ENCODE assay signal across 11 cellular contexts in the genomic region with DNA sequence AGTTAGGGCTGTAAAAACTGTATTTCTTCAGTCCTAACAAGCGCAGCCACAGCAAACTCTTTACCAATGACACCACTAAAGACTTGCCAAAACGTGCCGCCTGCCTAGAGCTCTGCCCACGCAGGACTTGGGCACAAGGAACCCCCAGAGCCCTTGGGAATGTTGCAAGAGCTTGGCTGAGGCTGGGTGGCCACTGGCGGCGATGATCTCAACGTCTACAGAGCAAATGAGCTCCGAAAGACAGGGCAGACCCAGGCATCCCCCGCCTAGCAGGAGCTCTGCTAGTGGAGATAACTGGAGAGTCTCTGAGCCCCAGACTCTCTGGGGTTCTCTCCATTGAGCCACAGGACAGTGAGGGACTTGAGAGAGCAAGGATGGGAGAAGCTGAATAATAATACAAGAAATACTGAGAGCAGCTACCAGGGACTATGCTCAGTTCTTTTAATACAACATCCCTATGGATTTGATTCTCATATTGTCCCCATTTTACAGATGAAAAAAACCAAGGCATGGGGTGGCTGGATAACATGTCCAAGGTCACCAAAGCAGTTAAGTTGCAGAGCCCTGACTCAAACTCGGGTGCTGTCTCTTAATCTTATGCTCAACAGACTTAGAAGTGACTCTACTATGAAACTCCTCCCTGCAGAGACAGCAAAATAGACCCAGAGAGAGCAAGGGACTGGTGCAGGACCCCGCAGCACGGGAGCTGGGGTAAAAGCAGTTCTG. TPM values are rescaled to one million over a fixed set of nuclear protein-coding genes. Genes with fewer than 3 reads are reported as not detected.
A peak's percentile ranks its signal among the peaks of the same experiment; 100 is the strongest.
DNase-seq lines count a peak whose midpoint lies in the region; ATAC-seq, FAIRE-seq and TF ChIP-seq lines count a peak whose summit lies in the region.
"Had no signal": no experiment of that assay in that cellular context is flagged by ENCODE, and none has a peak within 500 bp of the region (broad histone marks: within the 10 kb centered on the region; RNA-seq: fewer than 3 reads in every experiment).

No MANE protein-coding gene starts in this region.

- peak; percentile 43 for DNase-seq in HT1080 (ENCODE audit: low read depth)
- peak; percentile 70 for DNase-seq in astrocyte (ENCODE audit: low read depth)
- DNase-seq in foreskin keratinocyte: peak in 1 of 2 donors; percentile 58
- DNase-seq in superior temporal gyrus (ENCODE audit: extremely low spot score): peak; percentile 5
- no peak for DNase-seq in effector memory CD4-positive, alpha-beta T cell
- DNase-seq in GM12891 (ENCODE audit: insufficient read length, low spot score): no peak
- DNase-seq in WTC11 (ENCODE audit: low spot score): no peak
- DNase-seq: NCI-H1694 treated with DMSO at 0.1 percent for 48 hours had no signal

- H3K4me3 ChIP-seq in astrocyte (ENCODE audit: insufficient read depth, low read depth, low read length): no peak overlapping the region
- no peak overlapping the region for H3K4me3 ChIP-seq in effector memory CD4-positive, alpha-beta T cell (ENCODE audit: insufficient read depth, low read depth, low read length, poor library complexity, severe bottlenecking)

- H3K27me3 ChIP-seq in astrocyte (ENCODE audit: insufficient read depth, low read length) (no peaks in the 10 kb centered on the region), foreskin keratinocyte (no peaks in the 10 kb centered on the region)
- H3K27me3 ChIP-seq in effector memory CD4-positive, alpha-beta T cell (replicated peaks; ENCODE audit: control insufficient read depth, insufficient read depth, low read length, poor library complexity, severe bottlenecking): no peaks in the 10 kb centered on the region

- ATAC-seq in foreskin keratinocyte (peak; percentile 23), HG03521 (IDR thresholded peaks at IDR 0.05; ENCODE audit: unreplicated experiment) (no peak), WTC11 (no peak)

- POLR2A ChIA-PET in WTC11 (lab: Charles Lee): interaction anchor here (0.8 kb wide), 1 partner anchor 10 kb away, joined by 3 read pairs; no protein-coding TSS in a partner anchor

- no peak for TF ChIP-seq POLR2A in GM12891 (IDR thresholded peaks at IDR 0.05; ENCODE audit: low read depth, low read length)

- H3K4me1 Mint-ChIP-seq in astrocyte (ENCODE audit: low read depth, unreplicated experiment) (peaks cover 79% of the 10 kb centered on the region), WTC11 (peaks cover 51% of the 10 kb centered on the region)
- H3K4me1 Mint-ChIP-seq: central memory CD8-positive, alpha-beta T cell; memory B cell had no signal

- H3K27ac Mint-ChIP-seq in astrocyte (ENCODE audit: unreplicated experiment) (peak overlapping the region; percentile 100), WTC11 (no peak overlapping the region)
- H3K27ac Mint-ChIP-seq: memory B cell had no signal

- FAIRE-seq in astrocyte (lab: Jason Lieb, UNC): no peak
- no peak for FAIRE-seq in GM12891 (lab: Jason Lieb, UNC)

- peak overlapping the region; percentile 68 for H3K9ac ChIP-seq in astrocyte (ENCODE audit: low read length)

- H3K79me2 ChIP-seq in astrocyte (ENCODE audit: insufficient read depth, low read length): peaks cover 99% of the 10 kb centered on the region

- H3K27me3 Mint-ChIP-seq in astrocyte (ENCODE audit: low read depth, unreplicated experiment) (no peaks in the 10 kb centered on the region), WTC11 (ENCODE audit: low read depth) (no peaks in the 10 kb centered on the region)

- H3K36me3 ChIP-seq in astrocyte (ENCODE audit: insufficient read depth, low read length): no peaks in the 10 kb centered on the region
- no peaks in the 10 kb centered on the region for H3K36me3 ChIP-seq in effector memory CD4-positive, alpha-beta T cell (ENCODE audit: control insufficient read depth, insufficient read depth, low read length)

- TF ChIP-seq CTCF in astrocyte (IDR thresholded peaks at IDR 0.05; ENCODE audit: insufficient read depth, low read depth, low read length) (no peak), foreskin keratinocyte (conservative IDR thresholded peaks at IDR 0.05) (no peak), WTC11 (IDR thresholded peaks at IDR 0.05) (no peak)

- H2AFZ ChIP-seq in astrocyte (ENCODE audit: low read depth, low read length): no peak overlapping the region

- H3K9me3 ChIP-seq in astrocyte (ENCODE audit: insufficient read depth, low read depth, low read length): no peaks in the 10 kb centered on the region
- no peaks in the 10 kb centered on the region for H3K9me3 ChIP-seq in effector memory CD4-positive, alpha-beta T cell (ENCODE audit: control insufficient read depth, low read length)

- H4K20me1 ChIP-seq in astrocyte (ENCODE audit: insufficient read depth, low read length): peaks cover 73% of the 10 kb centered on the region

- peaks cover 2% of the 10 kb centered on the region for H3K36me3 Mint-ChIP-seq in astrocyte (ENCODE audit: low read depth, unreplicated experiment)
- no peaks in the 10 kb centered on the region for H3K36me3 Mint-ChIP-seq in WTC11
- H3K36me3 Mint-ChIP-seq: memory B cell had no signal

- H3K4me3 Mint-ChIP-seq in astrocyte (ENCODE audit: unreplicated experiment): peak overlapping the region; percentile 70
- no peak overlapping the region for H3K4me3 Mint-ChIP-seq in WTC11
- H3K4me3 Mint-ChIP-seq: central memory CD8-positive, alpha-beta T cell; memory B cell had no signal

- H3K9me3 Mint-ChIP-seq in astrocyte (ENCODE audit: unreplicated experiment) (no peaks in the 10 kb centered on the region), WTC11 (no peaks in the 10 kb centered on the region)
- H3K9me3 Mint-ChIP-seq: central memory CD8-positive, alpha-beta T cell; memory B cell had no signal

- peak overlapping the region; percentile 87 for H3K27ac ChIP-seq in astrocyte (ENCODE audit: low read depth, low read length)
- peak overlapping the region; percentile 4 for H3K27ac ChIP-seq in foreskin keratinocyte
- no peak overlapping the region for H3K27ac ChIP-seq in effector memory CD4-positive, alpha-beta T cell (ENCODE audit: insufficient read depth, low read length, poor library complexity, severe bottlenecking)

- CTCF ChIA-PET in WTC11 (lab: Charles Lee): interaction anchor here (1.4 to 2.8 kb wide), 3 partner anchors 11 to 51 kb away, joined by 4 to 15 read pairs (median 5); no protein-coding TSS in a partner anchor

- peaks cover 48% of the 10 kb centered on the region for H3K4me1 ChIP-seq in astrocyte (ENCODE audit: insufficient read depth, low read length)
- H3K4me1 ChIP-seq in foreskin keratinocyte: peaks cover 40% of the 10 kb centered on the region
- no peaks in the 10 kb centered on the region for H3K4me1 ChIP-seq in effector memory CD4-positive, alpha-beta T cell (ENCODE audit: control insufficient read depth, insufficient read depth, low read length, poor library complexity, severe bottlenecking)

- H3K4me2 ChIP-seq in astrocyte (ENCODE audit: low read length): peak overlapping the region; percentile 61

TF ChIP-seq in GM12891, 5 proteins besides CTCF, POLR2A, EP300 and RAD21:
- TF ChIP-seq POLR2AphosphoS5 (IDR thresholded peaks at IDR 0.05; ENCODE audit: low read depth, low read length) (no peak), SPI1 (IDR thresholded peaks at IDR 0.05; ENCODE audit: low read depth, low read length) (no peak), POU2F2 (IDR thresholded peaks at IDR 0.05; ENCODE audit: low read depth, low read length) (no peak)

TF ChIP-seq in WTC11, 78 proteins besides CTCF, POLR2A, EP300 and RAD21 (continues in another document):
- TF ChIP-seq USF2 (CRISPR knock-in tag; IDR thresholded peaks at IDR 0.05) (no peak), NFATC4 (CRISPR knock-in tag; IDR thresholded peaks at IDR 0.05) (no peak), AR (CRISPR knock-in tag; IDR thresholded peaks at IDR 0.05) (no peak), JUN (CRISPR knock-in tag; IDR thresholded peaks at IDR 0.05) (no peak), EMX1 (CRISPR knock-in tag; IDR thresholded peaks at IDR 0.05) (no peak), NR3C1 (CRISPR knock-in tag; conservative IDR thresholded peaks at IDR 0.05; ENCODE audit: low read depth) (no peak), FOXP1 (CRISPR knock-in tag; IDR thresholded peaks at IDR 0.05; ENCODE audit: borderline replicate concordance) (no peak)
- TF ChIP-seq, protein P1, sequence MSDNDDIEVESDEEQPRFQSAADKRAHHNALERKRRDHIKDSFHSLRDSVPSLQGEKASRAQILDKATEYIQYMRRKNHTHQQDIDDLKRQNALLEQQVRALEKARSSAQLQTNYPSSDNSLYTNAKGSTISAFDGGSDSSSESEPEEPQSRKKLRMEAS (CRISPR knock-in tag; IDR thresholded peaks at IDR 0.05): no peak

RNA-seq across cellular contexts. Expression of gene SHB, which starts 32.5 kb away (rescaled TPM):
- 31.9 and 42.8 TPM in 2 replicates for total RNA-seq in HT1080 (2014; rRNA removed; shearing (Covaris generic))
- 38.7 and 41.0 TPM in 2 replicates for polyA plus RNA-seq in HT1080 (2015; cell fraction: cytosol; rRNA removed)
- 27.9 and 30.9 TPM in 2 replicates for polyA plus RNA-seq in HT1080 (2015; cell fraction: nucleus; rRNA removed)
- 53.4 and 54.5 TPM in 2 replicates for total RNA-seq in astrocyte
- 17.0 and 19.0 TPM in 2 replicates for total RNA-seq in foreskin keratinocyte
- 15.8 and 17.8 TPM in 2 replicates for polyA plus RNA-seq in foreskin keratinocyte
- polyA plus RNA-seq in GM12891 (2012; ENCODE audit: low read depth, missing spikeins): 2.7 TPM
- 9.5 to 12.2 TPM (median 10.6 TPM) in 3 replicates for total RNA-seq in WTC11 (2021)

Comparison
In these comparisons a context has a peak if more than half of its experiments do, and no peak if none do; other contexts are left out.
1. DNase-seq: peak in HT1080 (single experiment), astrocyte (single experiment) and superior temporal gyrus (single experiment); none in effector memory CD4-positive, alpha-beta T cell (0 of 3), GM12891 (single experiment) and WTC11 (single experiment).